ENCODE assay signal across 14 cellular contexts in the genomic region with DNA sequence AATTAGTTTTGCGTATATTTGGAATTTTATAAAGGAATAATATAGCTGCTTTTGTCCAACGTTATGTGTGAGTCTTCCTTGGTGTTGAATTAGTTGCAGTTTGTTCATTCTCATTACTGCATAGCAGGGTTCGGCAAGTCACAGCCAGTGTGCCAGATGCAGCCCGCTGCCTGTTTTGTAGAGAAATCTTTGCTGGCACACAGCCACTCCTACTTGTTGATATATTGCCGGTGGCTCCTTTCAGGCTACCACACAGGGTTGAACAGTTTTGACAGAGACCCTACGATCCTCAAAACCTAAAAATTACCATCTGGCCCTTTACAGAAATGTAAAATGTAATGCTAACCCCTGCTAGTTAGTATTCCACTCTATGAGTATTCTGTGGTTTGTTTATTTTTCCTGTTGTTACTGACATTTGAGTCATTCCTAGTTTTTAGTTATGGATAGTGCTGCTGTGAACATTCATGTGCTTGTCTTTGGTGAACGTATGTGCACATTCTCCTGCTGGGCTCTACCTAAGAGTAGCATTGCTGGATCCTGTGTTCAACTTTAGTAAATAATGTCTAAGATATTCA. TPM values are rescaled to one million over a fixed set of nuclear protein-coding genes. Genes with fewer than 3 reads are reported as not detected.
A peak's percentile ranks its signal among the peaks of the same experiment; 100 is the strongest.
DNase-seq lines count a peak whose midpoint lies in the region; ATAC-seq, FAIRE-seq and TF ChIP-seq lines count a peak whose summit lies in the region.
"Had no signal": no experiment of that assay in that cellular context is flagged by ENCODE, and none has a peak within 500 bp of the region (broad histone marks: within the 10 kb centered on the region; RNA-seq: fewer than 3 reads in every experiment).

No MANE protein-coding gene starts in this region.

- SMC1A ChIA-PET in GM12878 (lab: Charles Lee; ENCODE audit: uncharacterized antibody, unreplicated experiment): interaction anchor here (1.2 to 16.7 kb wide), 3 partner anchors 11 to 48 kb away, joined by 3 to 237 read pairs (median 28); partner anchors contain the start of gene DHX35

- POLR2A ChIA-PET in GM12878 (lab: Charles Lee): interaction anchor here (0.6 to 5.1 kb wide), 2 partner anchors 11 to 12 kb away, joined by 3 to 23 read pairs; partner anchors contain the start of gene DHX35

- no peak for TF ChIP-seq EP300 in GM12878 (IDR thresholded peaks at IDR 0.05; ENCODE audit: borderline replicate concordance in 1 of 2, control insufficient read depth in 1 of 2, low read depth in 2 of 2, low read length in 2 of 2)

- no peak for TF ChIP-seq POLR2A in GM12878 (IDR thresholded peaks at IDR 0.05; ENCODE audit: low read depth, low read length)

- H3K9me3 ChIP-seq in GM12878 (replicated peaks; ENCODE audit: control insufficient read depth, insufficient read depth, low read length) (no peaks in the 10 kb centered on the region), skeletal muscle satellite cell (replicated peaks; ENCODE audit: low read length) (no peaks in the 10 kb centered on the region)
- H3K9me3 ChIP-seq: suprapubic skin had no signal

- no peak for FAIRE-seq in GM12878 (lab: Jason Lieb, UNC)
- FAIRE-seq: RCC 7860, TTC549 had no signal

- CTCF ChIA-PET in GM12878 (lab: Yijun Ruan, JAX): interaction anchor here (0.9 to 1.7 kb wide), 6 partner anchors 8 to 75 kb away, joined by 3 to 7 read pairs (median 4); no protein-coding TSS in a partner anchor

- no peaks in the 10 kb centered on the region for H3K4me1 ChIP-seq in GM12878 (ENCODE audit: control insufficient read depth, insufficient read depth, low read length)
- peaks cover 31% of the 10 kb centered on the region for H3K4me1 ChIP-seq in skeletal muscle satellite cell (ENCODE audit: control insufficient read depth, insufficient read depth, low read length)
- H3K4me1 ChIP-seq: suprapubic skin had no signal

- H3K27me3 ChIP-seq in GM12878 (replicated peaks in 1 of 2; ENCODE audit: control insufficient read depth in 2 of 2, insufficient read depth in 2 of 2, low read length in 1 of 2) (no peaks in the 10 kb centered on the region), skeletal muscle satellite cell (ENCODE audit: control insufficient read depth, insufficient read depth, low read length) (no peaks in the 10 kb centered on the region)
- H3K27me3 ChIP-seq: cardiac muscle cell, suprapubic skin had no signal

- 65% methylated on average over 7 of the region's 7 CpGs for WGBS in GM12878 (ENCODE audit: insufficient coverage, insufficient replicate concordance, low lambda C conversion rate, missing lambda C conversion rate)

- no peaks in the 10 kb centered on the region for H4K20me1 ChIP-seq in GM12878 (ENCODE audit: control insufficient read depth, insufficient read depth)

- in situ Hi-C loops in GM12878 (cut with MboI): no loop called here

- BruUV-seq in GM12878 (replicated peaks; lab: Mats Ljungman, UMichigan): no TSS peak

- H3K36me3 ChIP-seq in GM12878 (ENCODE audit: control insufficient read depth in 2 of 2, insufficient read depth in 2 of 2, low read length in 1 of 2) (peaks cover 0 to 16% of the 10 kb centered on the region in 2 experiments; a peak in 2 of 4 replicates), skeletal muscle satellite cell (ENCODE audit: insufficient read depth, low read length) (no peaks in the 10 kb centered on the region)

- peak overlapping the region; percentile 26 for H3K27ac ChIP-seq in GM12878 (ENCODE audit: control insufficient read depth, insufficient read depth)
- H3K27ac ChIP-seq: cardiac muscle cell, suprapubic skin had no signal

- TF ChIP-seq CTCF in GM12878 (IDR thresholded peaks at IDR 0.05 in 2 of 3, conservative IDR thresholded peaks at IDR 0.05 in 1 of 3; ENCODE audit: control insufficient read depth in 2 of 3, extremely low read depth in 1 of 3, insufficient read depth in 1 of 3, low read depth in 3 of 3, low read length in 3 of 3): no peak

- H3K4me2 ChIP-seq in GM12878 (ENCODE audit: control insufficient read depth, insufficient read depth): no peak overlapping the region; the same call in 1 of the 2 replicates
- peak overlapping the region; percentile 71 for H3K4me2 ChIP-seq in skeletal muscle satellite cell (ENCODE audit: low read length)

- DNase-seq in NCI-H1105 (lab: John Stamatoyannopoulos, UW) (peak; percentile 60), GM12878 (ENCODE audit: low read depth, low spot score) (no peak), Right ventricle myocardium superior (peak; percentile 54), NCI-H82 treated with DMSO at 0.1 percent for 48 hours (lab: John Stamatoyannopoulos, UW; ENCODE audit: unreplicated experiment) (no peak), DMS114 treated with DMSO at 0.1 percent for 48 hours (lab: John Stamatoyannopoulos, UW; ENCODE audit: unreplicated experiment) (no peak)
- no peak for DNase-seq in activated effector memory CD4-positive, alpha-beta T cell treated with anti-CD3 and anti-CD28 coated beads, Interleukin-2, amount 50 U/mL, for 16 hours
- DNase-seq: activated CD8-positive, alpha-beta memory T cell treated with anti-CD3 and anti-CD28 coated beads, Interleukin-2, amount 50 U/mL, for 4 hours; DMS79 had no signal

- ATAC-seq in GM12878: no peak
- peak; percentile 82 for ATAC-seq in Right ventricle myocardium superior (ENCODE audit: poor library complexity)

- H3K9ac ChIP-seq in GM12878 (ENCODE audit: control insufficient read depth, insufficient read depth, low read length): no peak overlapping the region
- peak overlapping the region; percentile 25 for H3K9ac ChIP-seq in skeletal muscle satellite cell (ENCODE audit: low read depth, low read length)

- intact Hi-C loops in GM12878 (cut with micrococcal nuclease; ENCODE audit: unreplicated experiment) (no loop called here), Right ventricle myocardium superior (cut with DNase I) (no loop called here)

- no peak overlapping the region for H2AFZ ChIP-seq in GM12878 (ENCODE audit: control insufficient read depth, low read depth, low read length)

- RAD21 ChIA-PET in GM12878 (lab: Charles Lee; ENCODE audit: unreplicated experiment): interaction anchor here (1.1 to 1.8 kb wide), 4 partner anchors 10 to 76 kb away, joined by 3 to 11 read pairs (median 4); no protein-coding TSS in a partner anchor

- H3K4me3 ChIP-seq in GM12878: no peak overlapping the region
- no peak overlapping the region for H3K4me3 ChIP-seq in skeletal muscle satellite cell (ENCODE audit: low read length)
- H3K4me3 ChIP-seq: cardiac muscle cell, lung, suprapubic skin had no signal

- TF ChIP-seq RAD21 in GM12878 (IDR thresholded peaks at IDR 0.05; ENCODE audit: insufficient read depth, low read depth, low read length): no peak

- H3K79me2 ChIP-seq in GM12878 (ENCODE audit: control insufficient read depth, insufficient read depth, low read length): no peaks in the 10 kb centered on the region

TF ChIP-seq in GM12878, 131 proteins besides CTCF, POLR2A, EP300 and RAD21 (continues in another document):
- TF ChIP-seq ZNF217 (IDR thresholded peaks at IDR 0.05): no peak

RNA-seq across cellular contexts. Expression of gene DHX35, which starts 11.5 kb away (rescaled TPM):
- 38.3 and 43.4 TPM in 2 replicates for total RNA-seq in GM12878 (2013; cell fraction: nucleolus; rRNA removed)
- 19.4 and 19.5 TPM in 2 replicates for total RNA-seq in GM12878 (2014; rRNA removed)
- total RNA-seq in GM12878 (2014; rRNA removed; fragmentation: Illumina TruSeq; extraction: Trizol): 12.7 and 14.2 TPM in 2 replicates
- 13.4 and 15.6 TPM in 2 replicates for total RNA-seq in GM12878 (2021)
- polyA plus RNA-seq in GM12878 (2011; ENCODE audit: low read depth): 5.0 TPM
- polyA plus RNA-seq in GM12878 (2011; rRNA removed): 18.6 and 21.6 TPM in 2 replicates
- polyA plus RNA-seq in GM12878 (2011; cell fraction: cytosol; rRNA removed): 20.5 and 20.7 TPM in 2 replicates
- 40.3 and 43.3 TPM in 2 replicates for polyA plus RNA-seq in GM12878 (2011; cell fraction: nucleus; rRNA removed)
- polyA plus RNA-seq in GM12878 (2012): 7.0 and 7.1 TPM in 2 replicates
- polyA plus RNA-seq in GM12878 (2014; fragmentation: Illumina TruSeq; extraction: Trizol): 18.0 and 21.9 TPM in 2 replicates
- 1 to 10 TPM; 4.3 to 4.4 TPM for polyA plus RNA-seq in GM12878 (2014; fragmentation: Nextera tagmentation; extraction: Ambion mirVana)
- polyA plus RNA-seq in GM12878 (2014; rRNA removed): 16.0 and 16.1 TPM in 2 replicates
- polyA plus RNA-seq in GM12878 (2016; fragmentation: Nextera tagmentation; extraction: Ambion mirVana): 10 to 100 TPM; 12.5 to 12.8 TPM
- polyA minus RNA-seq in GM12878 (2011; rRNA and poly(A)+ RNA removed): 22.2 and 22.5 TPM in 2 replicates
- polyA minus RNA-seq in GM12878 (2011; cell fraction: cytosol; rRNA and poly(A)+ RNA removed): 4.4 and 5.5 TPM in 2 replicates
- 13.9 and 20.0 TPM in 2 replicates for polyA minus RNA-seq in GM12878 (2011; cell fraction: nucleus; rRNA and poly(A)+ RNA removed)
- total RNA-seq in Right ventricle myocardium superior: 14.4 TPM
- 7.2 and 7.6 TPM in 2 replicates for total RNA-seq in skeletal muscle satellite cell (2012; rRNA removed)

RNA-seq across cellular contexts. Expression of gene FAM83D, which starts 47.4 kb away (rescaled TPM):
- 14.1 and 16.3 TPM in 2 replicates for total RNA-seq in GM12878 (2013; cell fraction: nucleolus; rRNA removed)
- total RNA-seq in GM12878 (2014; rRNA removed): 21.5 and 21.6 TPM in 2 replicates
- total RNA-seq in GM12878 (2014; rRNA removed; fragmentation: Illumina TruSeq; extraction: Trizol): 12.7 and 13.6 TPM in 2 replicates
- 16.6 and 18.2 TPM in 2 replicates for total RNA-seq in GM12878 (2021)
- 7.7 TPM for polyA plus RNA-seq in GM12878 (2011; ENCODE audit: low read depth)
- 32.4 and 34.8 TPM in 2 replicates for polyA plus RNA-seq in GM12878 (2011; rRNA removed)
- 28.1 and 32.3 TPM in 2 replicates for polyA plus RNA-seq in GM12878 (2011; cell fraction: cytosol; rRNA removed)
- polyA plus RNA-seq in GM12878 (2011; cell fraction: nucleus; rRNA removed): 37.1 and 42.7 TPM in 2 replicates
- 9.5 and 10.5 TPM in 2 replicates for polyA plus RNA-seq in GM12878 (2012)
- 19.7 and 20.2 TPM in 2 replicates for polyA plus RNA-seq in GM12878 (2014; fragmentation: Illumina TruSeq; extraction: Trizol)
- polyA plus RNA-seq in GM12878 (2014; fragmentation: Nextera tagmentation; extraction: Ambion mirVana): 1 to 10 TPM; 4.5 to 6.0 TPM
- 17.4 and 19.1 TPM in 2 replicates for polyA plus RNA-seq in GM12878 (2014; rRNA removed)
- polyA plus RNA-seq in GM12878 (2016; fragmentation: Nextera tagmentation; extraction: Ambion mirVana): 10 to 100 TPM; 34.1 to 34.2 TPM
- polyA minus RNA-seq in GM12878 (2011; rRNA and poly(A)+ RNA removed): 37.1 and 42.8 TPM in 2 replicates
- 13.1 and 15.3 TPM in 2 replicates for polyA minus RNA-seq in GM12878 (2011; cell fraction: cytosol; rRNA and poly(A)+ RNA removed)
- 18.9 and 35.2 TPM in 2 replicates for polyA minus RNA-seq in GM12878 (2011; cell fraction: nucleus; rRNA and poly(A)+ RNA removed)
- 0.35 TPM for total RNA-seq in Right ventricle myocardium superior
- 12.7 and 13.7 TPM in 2 replicates for total RNA-seq in skeletal muscle satellite cell (2012; rRNA removed)

Comparison
In these comparisons a context has a peak if more than half of its experiments do, and no peak if none do; other contexts are left out.
1. DNase-seq: peak in NCI-H1105 (single experiment) and Right ventricle myocardium superior (single experiment); none in GM12878 (single experiment), NCI-H82 treated with DMSO at 0.1 percent for 48 hours (single experiment), activated effector memory CD4-positive, alpha-beta T cell treated with anti-CD3 and anti-CD28 coated beads, Interleukin-2, amount 50 U/mL, for 16 hours (single experiment) and DMS114 treated with DMSO at 0.1 percent for 48 hours (single experiment).
2. RNA of gene FAM83D, which starts 47.4 kb away (total RNA-seq): 12.7 to 21.6 TPM in GM12878; 0.35 TPM in Right ventricle myocardium superior (single experiment); every median in the first group is over 10 times any median in the second.